Comparison of ENCODE assay signal across 8 cellular contexts in the genomic region with DNA sequence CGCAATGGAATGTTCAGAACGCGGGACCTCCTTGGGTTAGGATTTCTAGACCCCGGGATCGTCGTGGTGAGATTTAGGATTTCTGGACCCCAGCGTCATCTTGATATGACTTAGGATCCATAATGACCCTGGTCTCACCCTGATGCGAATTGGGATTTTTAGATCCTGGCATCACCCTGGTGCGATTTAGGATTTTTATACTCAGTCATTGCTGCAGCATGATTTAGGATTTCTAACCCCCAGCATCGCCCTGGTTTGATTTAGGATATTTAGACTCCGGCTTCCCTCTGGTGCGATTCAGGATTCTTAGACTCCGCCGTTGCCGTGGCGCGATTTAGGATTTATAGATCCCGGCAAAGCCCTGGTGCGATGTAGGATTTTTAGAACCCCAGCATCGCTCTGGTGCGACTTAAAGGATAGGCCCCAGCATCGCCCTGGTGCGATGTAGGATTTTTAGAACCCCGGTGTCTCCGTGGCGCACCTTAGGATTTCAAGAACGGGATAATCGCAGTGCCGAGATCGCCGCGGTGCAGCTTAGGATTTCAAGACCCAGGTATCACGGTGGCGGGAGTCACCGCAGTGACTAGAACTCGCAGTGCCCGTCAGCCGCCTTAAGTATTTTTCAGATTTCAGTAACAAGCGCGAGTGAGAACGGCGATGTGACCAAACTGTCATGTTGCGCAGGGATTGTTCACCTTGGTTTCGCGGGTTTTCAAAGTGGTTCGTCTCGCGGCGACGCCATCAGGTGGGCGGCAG.
DNase-seq lines count a peak whose midpoint lies in the region; ATAC-seq and TF ChIP-seq lines count a peak whose summit lies in the region.

No MANE protein-coding gene starts in this region.

- peaks cover 3% of the 10 kb centered on the region for H3K9me3 Mint-ChIP-seq in nephron

- no peaks in the 10 kb centered on the region for H3K27me3 Mint-ChIP-seq in nephron (ENCODE audit: low read depth)

- ATAC-seq in GM18498 (IDR thresholded peaks at IDR 0.05; ENCODE audit: unreplicated experiment): no peak

- peak overlapping the region; percentile 97 to 98 (median 97) for H3K4me3 Mint-ChIP-seq in nephron

- H3K4me3 ChIP-seq in AG10803 (ENCODE audit: low read length) (peak overlapping the region; percentile 55), choroid plexus epithelial cell (ENCODE audit: low read depth, low read length) (peak overlapping the region; percentile 70)

- H3K27ac Mint-ChIP-seq in nephron: peak overlapping the region; percentile 83 to 93 (median 91)

- no peak for TF ChIP-seq CTCF in AG10803 (conservative IDR thresholded peaks at IDR 0.05; ENCODE audit: low read length)
- TF ChIP-seq CTCF in choroid plexus epithelial cell (conservative IDR thresholded peaks at IDR 0.05; ENCODE audit: low read depth, low read length): no peak
- TF ChIP-seq CTCF in nephron (IDR thresholded peaks at IDR 0.05; ENCODE audit: unreplicated experiment in 3 of 3): no peak

- DNase-seq in AG10803 (ENCODE audit: low read depth) (no peak), HCEC 1CT (peak; percentile 15), choroid plexus epithelial cell (ENCODE audit: low read depth) (no peak), NCI-H446 (lab: John Stamatoyannopoulos, UW) (no peak), GM19240 (ENCODE audit: insufficient read length, low spot score) (no peak), COLO829 (ENCODE audit: low spot score) (no peak)

- peaks cover 48% of the 10 kb centered on the region for H3K36me3 Mint-ChIP-seq in nephron (ENCODE audit: low read depth)

- H3K4me1 Mint-ChIP-seq in nephron: peaks cover 71% of the 10 kb centered on the region
